21 cellular contexts compared by ENCODE assay signal in the genomic region with DNA sequence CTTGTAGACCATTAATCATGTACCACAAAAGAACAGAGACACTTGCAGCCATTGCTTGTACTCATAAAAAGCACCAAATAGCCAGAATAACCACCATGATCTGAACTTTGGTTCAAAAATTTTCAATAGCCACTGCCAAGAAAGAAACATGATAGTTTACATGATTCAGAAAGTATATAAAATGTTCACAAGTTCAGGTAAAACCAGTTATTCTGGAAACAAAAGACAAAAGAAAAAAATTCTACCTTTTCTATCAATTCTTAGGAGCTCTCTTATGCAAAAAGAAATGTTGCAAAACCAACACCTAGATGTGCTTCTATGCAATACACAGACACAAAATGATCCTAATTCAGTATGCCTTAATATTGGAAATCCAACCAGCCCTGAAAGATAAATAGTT.
"Had no signal": no experiment of that assay in that cellular context is flagged by ENCODE, and none has a peak within 500 bp of the region (broad histone marks: within the 10 kb centered on the region; RNA-seq: fewer than 3 reads in every experiment).

No MANE protein-coding gene starts in this region.

- H3K9me3 Mint-ChIP-seq: endodermal cell, neural crest cell had no signal

- H3K4me1 ChIP-seq: colonic mucosa, heart left ventricle, stomach, transverse colon had no signal

- H3K27me3 ChIP-seq: colonic mucosa, heart left ventricle, pancreas, stomach, transverse colon had no signal

- H3K4me3 ChIP-seq: colonic mucosa, heart left ventricle, lung, mucosa of descending colon, pancreas, stomach, thoracic aorta, transverse colon had no signal

- DNase-seq: colonic mucosa; dermis blood vessel endothelial cell; endodermal cell; heart left ventricle; hippocampal formation; left colon; left ventricle myocardium superior; mucosa of descending colon; natural killer cell; pancreas; right cardiac atrium; small intestine; stimulated activated CD4-positive, alpha-beta T cell treated with anti-CD3 and anti-CD28 coated beads, Interleukin-12 subunit alpha, Interleukin-12 subunit beta, amount 100 ng/mL, for 4 hours; stimulated activated naive CD4-positive, alpha-beta T cell; stomach; substantia nigra; transverse colon had no signal

- H3K4me3 Mint-ChIP-seq: endodermal cell, natural killer cell, neural crest cell had no signal

- H3K27ac Mint-ChIP-seq: endodermal cell, natural killer cell, progenitor cell of endocrine pancreas had no signal

- H3K27ac ChIP-seq: colonic mucosa, heart left ventricle, pancreas, stomach, thoracic aorta, transverse colon had no signal

- H3K4me1 Mint-ChIP-seq: natural killer cell, neural crest cell had no signal

- H3K27me3 Mint-ChIP-seq: progenitor cell of endocrine pancreas had no signal

- H3K9me3 ChIP-seq: colonic mucosa, mucosa of descending colon, pancreas, stomach, thoracic aorta, transverse colon had no signal

- H3K36me3 ChIP-seq: colonic mucosa, heart left ventricle, pancreas, stomach, thoracic aorta, transverse colon had no signal

- H3K36me3 Mint-ChIP-seq: natural killer cell had no signal
